Comparison of ENCODE assay signal across 13 cellular contexts in genomic region chr4:98794565-98795205, GRCh38.
DNase-seq lines count a peak whose midpoint lies in the region; TF ChIP-seq lines count a peak whose summit lies in the region.
"Had no signal": no experiment of that assay in that cellular context is flagged by ENCODE, and none has a peak within 500 bp of the region (broad histone marks: within the 10 kb centered on the region; RNA-seq: fewer than 3 reads in every experiment).

No MANE protein-coding gene starts in this region.

- H3K4me3 Mint-ChIP-seq in activated CD4-positive, alpha-beta T cell treated with anti-CD3 and anti-CD28 coated beads, Interleukin-2, amount 10 ng/mL, durations not matched to agents 7 days and 5 days = no peak overlapping the region

- H3K79me2 ChIP-seq in hepatocyte = no peaks in the 10 kb centered on the region
- no peaks in the 10 kb centered on the region for H3K79me2 ChIP-seq in MM.1S (ENCODE audit: low read length)

- peaks cover 3% of the 10 kb centered on the region for H3K9me3 Mint-ChIP-seq in activated CD4-positive, alpha-beta T cell treated with anti-CD3 and anti-CD28 coated beads, Interleukin-2, amount 10 ng/mL, durations not matched to agents 7 days and 5 days

- H3K9me2 ChIP-seq in hepatocyte (replicated peaks; ENCODE audit: insufficient read depth) = no peaks in the 10 kb centered on the region
- H3K9me2 ChIP-seq in MM.1S (replicated peaks; ENCODE audit: insufficient read depth, low read length) = no peaks in the 10 kb centered on the region

- peaks cover 1% of the 10 kb centered on the region for H3K27me3 Mint-ChIP-seq in activated CD4-positive, alpha-beta T cell treated with anti-CD3 and anti-CD28 coated beads, Interleukin-2, amount 10 ng/mL, durations not matched to agents 7 days and 5 days

- H3K36me3 ChIP-seq in hepatocyte (replicated peaks; ENCODE audit: insufficient read depth, low read depth) (no peaks in the 10 kb centered on the region), MM.1S (replicated peaks; ENCODE audit: insufficient read depth, low read length) (no peaks in the 10 kb centered on the region)
- H3K36me3 ChIP-seq: ovary had no signal

- DNase-seq in activated CD4-positive, alpha-beta T cell treated with anti-CD3 and anti-CD28 coated beads for 4 hours = peak; percentile 9 to 22
- DNase-seq in activated CD4-positive, alpha-beta T cell treated with anti-CD3 and anti-CD28 coated beads, Interleukin-2, amount 10 ng/mL, durations not matched to agents 7 days and 5 days = no peak
- DNase-seq in activated CD4-positive, alpha-beta T cell treated with anti-CD3 and anti-CD28 coated beads, Interleukin-2, amount 50 U/mL, for 48 hours = peak; percentile 47 to 67
- DNase-seq in hepatocyte (ENCODE audit: low spot score) (peak; percentile 25), MM.1S (no peak), NCI-H82 treated with DMSO at 0.1 percent for 48 hours (lab: John Stamatoyannopoulos, UW; ENCODE audit: unreplicated experiment) (no peak), NCI-H345 (lab: John Stamatoyannopoulos, UW) (no peak)
- peak; percentile 17 to 39 for DNase-seq in stimulated activated CD8-positive, alpha-beta memory T cell treated with anti-CD3 and anti-CD28 coated beads, Interleukin-15, amount 100 ng/mL, for 48 hours (ENCODE audit: low read depth in 2 of 2)
- DNase-seq: activated gamma-delta T cell treated with Interleukin-2 at 50 U/mL for 16 hours, hippocampal formation, KG1, ovary, RPMI8226 had no signal

- no peaks in the 10 kb centered on the region for H4K20me1 ChIP-seq in hepatocyte (ENCODE audit: insufficient read depth, poor library complexity, severe bottlenecking)
- no peaks in the 10 kb centered on the region for H4K20me1 ChIP-seq in MM.1S (ENCODE audit: insufficient read depth, low read length)

- H2AFZ ChIP-seq in hepatocyte = no peak overlapping the region
- H2AFZ ChIP-seq in MM.1S (ENCODE audit: low read length) = no peak overlapping the region

- 61% methylated on average over 3 of the region's 3 CpGs for WGBS in hepatocyte (ENCODE audit: low lambda C conversion rate, missing lambda C conversion rate)

- H3K4me2 ChIP-seq in hepatocyte (no peak overlapping the region), MM.1S (ENCODE audit: low read depth, low read length) (no peak overlapping the region)

- POLR2A ChIA-PET in activated CD4-positive, alpha-beta T cell treated with anti-CD3 and anti-CD28 coated beads, Interleukin-2, amount 10 ng/mL, durations not matched to agents 7 days and 5 days (lab: Charles Lee) = no interaction called here

- TF ChIP-seq CTCF in hepatocyte (IDR thresholded peaks at IDR 0.05; ENCODE audit: poor library complexity) (no peak), MM.1S (IDR thresholded peaks at IDR 0.05; ENCODE audit: low read length) (no peak)

- no peaks in the 10 kb centered on the region for H3K36me3 Mint-ChIP-seq in activated CD4-positive, alpha-beta T cell treated with anti-CD3 and anti-CD28 coated beads, Interleukin-2, amount 10 ng/mL, durations not matched to agents 7 days and 5 days (ENCODE audit: low read depth)

- H3K27me3 ChIP-seq in hepatocyte (no peaks in the 10 kb centered on the region), MM.1S (replicated peaks; ENCODE audit: insufficient read depth, low read length) (no peaks in the 10 kb centered on the region)
- H3K27me3 ChIP-seq: ovary had no signal

- H3K9ac ChIP-seq in MM.1S (ENCODE audit: low read length) = no peak overlapping the region

- H3F3A ChIP-seq in MM.1S (ENCODE audit: insufficient read depth, low read length) = no peaks in the 10 kb centered on the region

- no peaks in the 10 kb centered on the region for H3K4me1 ChIP-seq in hepatocyte (ENCODE audit: insufficient read depth)
- H3K4me1 ChIP-seq in MM.1S (ENCODE audit: low read length) = no peaks in the 10 kb centered on the region

- H3K27ac Mint-ChIP-seq in activated CD4-positive, alpha-beta T cell treated with anti-CD3 and anti-CD28 coated beads, Interleukin-2, amount 10 ng/mL, durations not matched to agents 7 days and 5 days = no peak overlapping the region

- H3K27ac ChIP-seq in hepatocyte = no peak overlapping the region
- H3K27ac ChIP-seq in MM.1S (ENCODE audit: low read length) = no peak overlapping the region
- H3K27ac ChIP-seq: ovary had no signal

- H3K4me3 ChIP-seq in hepatocyte (no peak overlapping the region), MM.1S (ENCODE audit: low read length) (no peak overlapping the region)
- H3K4me3 ChIP-seq: ovary had no signal

- no peaks in the 10 kb centered on the region for H3K4me1 Mint-ChIP-seq in activated CD4-positive, alpha-beta T cell treated with anti-CD3 and anti-CD28 coated beads, Interleukin-2, amount 10 ng/mL, durations not matched to agents 7 days and 5 days

- H3K9me3 ChIP-seq in hepatocyte (ENCODE audit: low read depth) (no peaks in the 10 kb centered on the region), MM.1S (replicated peaks; ENCODE audit: insufficient read depth, low read length) (no peaks in the 10 kb centered on the region)
- H3K9me3 ChIP-seq: ovary had no signal

- CTCF ChIA-PET in activated CD4-positive, alpha-beta T cell treated with anti-CD3 and anti-CD28 coated beads, Interleukin-2, amount 10 ng/mL, durations not matched to agents 7 days and 5 days (lab: Charles Lee) = no interaction called here

Comparison
In these comparisons a context has a peak if more than half of its experiments do, and no peak if none do; other contexts are left out.
1. DNase-seq: peak in activated CD4-positive, alpha-beta T cell treated with anti-CD3 and anti-CD28 coated beads for 4 hours (2 of 2), activated CD4-positive, alpha-beta T cell treated with anti-CD3 and anti-CD28 coated beads, Interleukin-2, amount 50 U/mL, for 48 hours (2 of 2), hepatocyte (single experiment) and stimulated activated CD8-positive, alpha-beta memory T cell treated with anti-CD3 and anti-CD28 coated beads, Interleukin-15, amount 100 ng/mL, for 48 hours (2 of 2); none in activated CD4-positive, alpha-beta T cell treated with anti-CD3 and anti-CD28 coated beads, Interleukin-2, amount 10 ng/mL, durations not matched to agents 7 days and 5 days (single experiment), MM.1S (single experiment), NCI-H82 treated with DMSO at 0.1 percent for 48 hours (single experiment) and NCI-H345 (single experiment).